ENCODE assay signal across 8 cellular contexts in genomic region chr1:25771246-25772114, GRCh38. TPM values are rescaled to one million over a fixed set of nuclear protein-coding genes. Genes with fewer than 3 reads are reported as not detected.
A peak's percentile ranks its signal among the peaks of the same experiment; 100 is the strongest.
DNase-seq lines count a peak whose midpoint lies in the region; ATAC-seq and TF ChIP-seq lines count a peak whose summit lies in the region.

No MANE protein-coding gene starts in this region.

- H3K9me3 ChIP-seq in ectodermal cell (ENCODE audit: control insufficient read depth, low read length) (no peaks in the 10 kb centered on the region), parathyroid adenoma (ENCODE audit: control insufficient read depth, low read length) (no peaks in the 10 kb centered on the region)

- H3K4me1 ChIP-seq in ectodermal cell (ENCODE audit: control insufficient read depth, insufficient read depth, low read length) (peaks cover 36% of the 10 kb centered on the region), parathyroid adenoma (peaks cover 33% of the 10 kb centered on the region)

- no peak for ATAC-seq in GM19328 (IDR thresholded peaks at IDR 0.05; ENCODE audit: unreplicated experiment)

- H3K9me3 Mint-ChIP-seq in osteocyte (ENCODE audit: unreplicated experiment), result no peaks in the 10 kb centered on the region

- WGBS in ectodermal cell, 2 experiments, result 65 to 69% methylated on average over 33 of the region's 33 CpGs

- peaks cover 40% of the 10 kb centered on the region for H3K36me3 Mint-ChIP-seq in osteocyte (ENCODE audit: unreplicated experiment)

- no peak overlapping the region for H3K4me3 Mint-ChIP-seq in osteocyte (ENCODE audit: unreplicated experiment)

- H3K36me3 ChIP-seq in ectodermal cell (ENCODE audit: control insufficient read depth, insufficient read depth, low read length), result no peaks in the 10 kb centered on the region
- no peaks in the 10 kb centered on the region for H3K36me3 ChIP-seq in parathyroid adenoma (ENCODE audit: control insufficient read depth, insufficient read depth, low read length)

- no peaks in the 10 kb centered on the region for H3K27me3 Mint-ChIP-seq in osteocyte (ENCODE audit: unreplicated experiment)

- no peak overlapping the region for H3K27ac Mint-ChIP-seq in osteocyte (ENCODE audit: unreplicated experiment)

- peak; percentile 75 for DNase-seq in GM10266 (ENCODE audit: extremely low spot score)
- DNase-seq in NCI-H524 treated with DMSO at 0.1 percent for 48 hours (lab: John Stamatoyannopoulos, UW), result peak; percentile 6
- no peak for DNase-seq in HPDE6-E6E7 (ENCODE audit: extremely low spot score)
- no peak for DNase-seq in osteocyte (ENCODE audit: extremely low spot score, unreplicated experiment)
- DNase-seq in medulla oblongata (ENCODE audit: extremely low spot score), result no peak

- H3K27ac ChIP-seq in ectodermal cell (ENCODE audit: insufficient read depth, low read depth, low read length, poor library complexity, severe bottlenecking) (peak overlapping the region; percentile 8), parathyroid adenoma (peak overlapping the region; percentile 76)

- peak overlapping the region; percentile 70 for H3K4me2 ChIP-seq in parathyroid adenoma (ENCODE audit: low read length)

- H3K4me3 ChIP-seq in ectodermal cell (ENCODE audit: insufficient read depth, low read depth, low read length) (no peak overlapping the region), parathyroid adenoma (ENCODE audit: low read depth, low read length) (peak overlapping the region; percentile 20)

- H3K4me1 Mint-ChIP-seq in osteocyte (ENCODE audit: unreplicated experiment), result peaks cover 27% of the 10 kb centered on the region

- no peaks in the 10 kb centered on the region for H3K79me2 ChIP-seq in parathyroid adenoma

- no peak overlapping the region for H3K9ac ChIP-seq in parathyroid adenoma

- H3K27me3 ChIP-seq in ectodermal cell (ENCODE audit: control insufficient read depth, insufficient read depth, low read length, poor library complexity, severe bottlenecking), result no peaks in the 10 kb centered on the region
- H3K27me3 ChIP-seq in parathyroid adenoma (ENCODE audit: control insufficient read depth, insufficient read depth, low read length), result no peaks in the 10 kb centered on the region

- H2AFZ ChIP-seq in parathyroid adenoma, result peak overlapping the region; percentile 56

- TF ChIP-seq CTCF in GM10266 (IDR thresholded peaks at IDR 0.05; ENCODE audit: control insufficient read depth, insufficient read depth, low read depth, missing control alignments) (no peak), parathyroid adenoma (IDR thresholded peaks at IDR 0.05) (no peak), osteocyte (IDR thresholded peaks at IDR 0.05) (no peak)

RNA-seq across cellular contexts. Expression of gene SELENON, which starts 28.5 kb away (rescaled TPM):
- polyA plus RNA-seq in ectodermal cell (2013, experiment 1 of 4), result 133 TPM
- 139 TPM for polyA plus RNA-seq in ectodermal cell (2013, experiment 2 of 4)
- 118 TPM for polyA plus RNA-seq in ectodermal cell (2013, experiment 3 of 4)
- polyA plus RNA-seq in ectodermal cell (2013, experiment 4 of 4), result 124 TPM
- 126 and 129 TPM in 2 replicates for total RNA-seq in osteocyte

RNA-seq across cellular contexts. Expression of gene MTFR1L, which starts 48.3 kb away (rescaled TPM):
- 41.5 TPM for polyA plus RNA-seq in ectodermal cell (2013, experiment 1 of 4)
- 45.8 TPM for polyA plus RNA-seq in ectodermal cell (2013, experiment 2 of 4)
- polyA plus RNA-seq in ectodermal cell (2013, experiment 3 of 4), result 36.0 TPM
- polyA plus RNA-seq in ectodermal cell (2013, experiment 4 of 4), result 43.3 TPM
- 70.6 and 76.8 TPM in 2 replicates for total RNA-seq in osteocyte

Comparison
In these comparisons a context has a peak if more than half of its experiments do, and no peak if none do; other contexts are left out.
1. DNase-seq: peak in GM10266 (single experiment) and NCI-H524 treated with DMSO at 0.1 percent for 48 hours (single experiment); none in HPDE6-E6E7 (single experiment), osteocyte (single experiment) and medulla oblongata (single experiment).